11 cellular contexts compared by ENCODE assay signal in the genomic region with DNA sequence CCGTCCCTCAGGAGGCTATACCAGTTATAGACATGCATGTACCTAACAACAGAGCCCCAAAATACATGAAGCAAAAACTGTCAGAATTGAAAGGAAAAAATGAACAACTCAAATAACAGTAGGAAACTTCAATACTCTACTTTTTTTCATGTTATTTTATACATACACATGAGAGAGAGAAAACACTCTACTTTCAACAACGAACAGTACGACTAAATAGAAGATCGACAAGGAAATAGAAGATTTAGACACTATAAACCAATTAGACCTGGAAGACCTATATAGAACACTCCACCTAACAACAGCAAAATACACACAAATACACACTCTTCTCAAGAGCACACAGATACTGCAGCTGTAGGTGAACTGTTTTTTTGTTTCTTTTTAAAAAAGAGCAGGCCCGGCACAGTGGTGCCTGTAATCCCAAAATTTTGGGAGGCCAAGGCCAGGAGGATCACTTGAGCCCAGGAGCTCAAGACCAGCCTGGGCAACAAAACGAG. TPM values are rescaled to one million over a fixed set of nuclear protein-coding genes. Genes with fewer than 3 reads are reported as not detected.
A peak's percentile ranks its signal among the peaks of the same experiment; 100 is the strongest.
DNase-seq lines count a peak whose midpoint lies in the region; ATAC-seq and TF ChIP-seq lines count a peak whose summit lies in the region.
"Had no signal": no experiment of that assay in that cellular context is flagged by ENCODE, and none has a peak within 500 bp of the region (broad histone marks: within the 10 kb centered on the region; RNA-seq: fewer than 3 reads in every experiment).

No MANE protein-coding gene starts in this region.

- in situ Hi-C loops in transverse colon (cut with MboI; ENCODE audit: low pct_ligation_motif_present in 1 of 4, low pct_unique_long_range_greater_than_20kb in 1 of 4, low sequenced_read_pairs in 3 of 4): no loop called here

- TF ChIP-seq POLR2A in heart left ventricle (IDR thresholded peaks at IDR 0.05) (no peak), transverse colon (IDR thresholded peaks at IDR 0.05) (peak; percentile 60)

- H3K27ac ChIP-seq in heart left ventricle (peak overlapping the region in 10 of 12 donors; percentile 12 to 100 (median 88)), mucosa of rectum (ENCODE audit: low read depth in 2 of 2, low read length in 2 of 2) (peak overlapping the region; percentile 71 to 96), transverse colon (peak overlapping the region; percentile 99 to 100 (median 100))

- peak overlapping the region; percentile 59 for H3K27ac Mint-ChIP-seq in activated naive CD8-positive, alpha-beta T cell
- no peak overlapping the region for H3K27ac Mint-ChIP-seq in nephron progenitor cell

- no peak overlapping the region for H3K4me3 ChIP-seq in heart left ventricle
- no peak overlapping the region for H3K4me3 ChIP-seq in mucosa of rectum (ENCODE audit: low read length in 2 of 2)
- no peak overlapping the region for H3K4me3 ChIP-seq in transverse colon

- no peaks in the 10 kb centered on the region for H3K36me3 ChIP-seq in heart left ventricle
- H3K36me3 ChIP-seq in mucosa of rectum (ENCODE audit: control insufficient read depth in 2 of 2, insufficient read depth in 2 of 2, low read length in 2 of 2): no peaks in the 10 kb centered on the region
- no peaks in the 10 kb centered on the region for H3K36me3 ChIP-seq in transverse colon

- H3K9me3 ChIP-seq in heart left ventricle (no peaks in the 10 kb centered on the region), mucosa of rectum (ENCODE audit: control insufficient read depth in 2 of 2, low read length in 2 of 2) (no peaks in the 10 kb centered on the region), transverse colon (no peaks in the 10 kb centered on the region)

- H3K36me3 Mint-ChIP-seq in activated naive CD8-positive, alpha-beta T cell: no peaks in the 10 kb centered on the region
- peaks cover 5% of the 10 kb centered on the region for H3K36me3 Mint-ChIP-seq in nephron progenitor cell (ENCODE audit: low read depth)

- H3K4me1 ChIP-seq in heart left ventricle (peaks cover 60 to 100% (median 100%) of the 10 kb centered on the region in 12 donors), mucosa of rectum (ENCODE audit: control insufficient read depth in 2 of 2, insufficient read depth in 2 of 2, low read length in 2 of 2) (peaks cover 88 to 94% of the 10 kb centered on the region in 2 donors), transverse colon (peaks cover 93 to 100% (median 99%) of the 10 kb centered on the region in 4 donors)

- intact Hi-C loops in heart left ventricle (cut with DNase I) (no loop called here), Right ventricle myocardium inferior (cut with DNase I) (no loop called here), transverse colon (cut with DNase I; ENCODE audit: low total_unique reads) (no loop called here)

- no peak for TF ChIP-seq CTCF in heart left ventricle (IDR thresholded peaks at IDR 0.05)
- no peak for TF ChIP-seq CTCF in transverse colon (IDR thresholded peaks at IDR 0.05)
- TF ChIP-seq CTCF in nephron progenitor cell (IDR thresholded peaks at IDR 0.05): no peak

- ATAC-seq in heart left ventricle (no peak), Right ventricle myocardium inferior (no peak), HG03139 (IDR thresholded peaks at IDR 0.05; ENCODE audit: unreplicated experiment) (no peak), GM19035 (IDR thresholded peaks at IDR 0.05; ENCODE audit: unreplicated experiment) (no peak)
- ATAC-seq: PC-3 had no signal

- WGBS in heart left ventricle, 4 donors: 72 to 78% (median 74%) methylated on average over 6 of the region's 6 CpGs
- 49 to 51% methylated on average over 5 to 6 of the region's 6 CpGs for WGBS in transverse colon (ENCODE audit: low coverage in 1 of 2), 2 donors

- H3K9ac ChIP-seq in mucosa of rectum (ENCODE audit: low read depth in 1 of 2, low read length in 2 of 2): peak overlapping the region; percentile 16 to 24

- peak overlapping the region; percentile 60 for H3K4me3 Mint-ChIP-seq in activated naive CD8-positive, alpha-beta T cell
- no peak overlapping the region for H3K4me3 Mint-ChIP-seq in nephron progenitor cell

- no peaks in the 10 kb centered on the region for H3K27me3 Mint-ChIP-seq in activated naive CD8-positive, alpha-beta T cell
- no peaks in the 10 kb centered on the region for H3K27me3 Mint-ChIP-seq in nephron progenitor cell (ENCODE audit: low read depth, poor library complexity)

- no peak for DNase-seq in heart left ventricle
- no peak for DNase-seq in Right ventricle myocardium inferior (ENCODE audit: missing footprints)
- no peak for DNase-seq in transverse colon
- DNase-seq in nephron progenitor cell: no peak
- DNase-seq: AML-193, Kasumi-1 had no signal

- no peaks in the 10 kb centered on the region for H3K27me3 ChIP-seq in heart left ventricle
- H3K27me3 ChIP-seq in mucosa of rectum (ENCODE audit: control insufficient read depth in 2 of 2, insufficient read depth in 2 of 2, low read length in 2 of 2): no peaks in the 10 kb centered on the region
- H3K27me3 ChIP-seq in transverse colon: no peaks in the 10 kb centered on the region

- H3K4me1 Mint-ChIP-seq in activated naive CD8-positive, alpha-beta T cell (ENCODE audit: low read depth): peaks cover 94% of the 10 kb centered on the region
- H3K4me1 Mint-ChIP-seq in nephron progenitor cell: peaks cover 87% of the 10 kb centered on the region

- no peaks in the 10 kb centered on the region for H3K9me3 Mint-ChIP-seq in activated naive CD8-positive, alpha-beta T cell (ENCODE audit: low read depth)
- no peaks in the 10 kb centered on the region for H3K9me3 Mint-ChIP-seq in nephron progenitor cell

- TF ChIP-seq EP300 in transverse colon (IDR thresholded peaks at IDR 0.05; ENCODE audit: low read depth): no peak

RNA-seq across cellular contexts. Expression of gene PNMA1, which starts 34.7 kb away (rescaled TPM):
- total RNA-seq in heart left ventricle (10 to 100 TPM; 14.5 to 32.3 (median 25.9) TPM), Right ventricle myocardium inferior (14.9 TPM), transverse colon (10 to 100 TPM; 12.7 to 22.1 (median 12.7) TPM)
- 10 to 100 TPM in 1 of 2 donors, 1 to 10 TPM in 1; 7.4 to 27.3 TPM for polyA plus RNA-seq in heart left ventricle
